In genomic region chr12:100995201-100995600, GRCh38 we compare ENCODE assay signal across 9 cellular contexts.
DNase-seq lines count a peak whose midpoint lies in the region; ATAC-seq and TF ChIP-seq lines count a peak whose summit lies in the region.
"Had no signal": no experiment of that assay in that cellular context is flagged by ENCODE, and none has a peak within 500 bp of the region (broad histone marks: within the 10 kb centered on the region; RNA-seq: fewer than 3 reads in every experiment).

No MANE protein-coding gene starts in this region.

- DNase-seq in MV-4-11 (lab: John Stamatoyannopoulos, UW) (peak; percentile 78), iPS-NIHi7 (ENCODE audit: extremely low spot score) (peak; percentile 47), osteocyte (ENCODE audit: extremely low spot score, unreplicated experiment) (no peak), posterior cingulate gyrus (no peak)
- no peak for DNase-seq in activated naive CD4-positive, alpha-beta T cell treated with anti-CD3 and anti-CD28 coated beads, Interleukin-2, amount 50 U/mL, for 16 hours
- DNase-seq: COR-L47 had no signal

- H3K4me3 Mint-ChIP-seq in osteocyte (ENCODE audit: unreplicated experiment) = no peak overlapping the region

- TF ChIP-seq CTCF in osteocyte (IDR thresholded peaks at IDR 0.05) = no peak

- H3K4me1 Mint-ChIP-seq in osteocyte (ENCODE audit: unreplicated experiment) = no peaks in the 10 kb centered on the region

- H3K36me3 Mint-ChIP-seq in osteocyte (ENCODE audit: unreplicated experiment) = no peaks in the 10 kb centered on the region

- ATAC-seq in GM18498 (IDR thresholded peaks at IDR 0.05; ENCODE audit: unreplicated experiment) (peak; percentile 63), HG02678 (IDR thresholded peaks at IDR 0.05; ENCODE audit: unreplicated experiment) (peak; percentile 53), GM19035 (IDR thresholded peaks at IDR 0.05; ENCODE audit: unreplicated experiment) (no peak)

- no peaks in the 10 kb centered on the region for H3K27me3 Mint-ChIP-seq in osteocyte (ENCODE audit: unreplicated experiment)

- no peak overlapping the region for H3K27ac Mint-ChIP-seq in osteocyte (ENCODE audit: unreplicated experiment)

- H3K9me3 Mint-ChIP-seq in osteocyte (ENCODE audit: unreplicated experiment) = no peaks in the 10 kb centered on the region

- intact Hi-C loops in posterior cingulate gyrus (cut with DNase I) = no loop called here

Comparison
In these comparisons a context has a peak if more than half of its experiments do, and no peak if none do; other contexts are left out.
1. DNase-seq: peak in MV-4-11 (single experiment) and iPS-NIHi7 (single experiment); none in osteocyte (single experiment), posterior cingulate gyrus (0 of 10) and activated naive CD4-positive, alpha-beta T cell treated with anti-CD3 and anti-CD28 coated beads, Interleukin-2, amount 50 U/mL, for 16 hours (single experiment).